In genomic region chr2:143177081-143177786, GRCh38 we compare ENCODE assay signal across 8 cellular contexts. TPM values are rescaled to one million over a fixed set of nuclear protein-coding genes. Genes with fewer than 3 reads are reported as not detected.
DNase-seq lines count a peak whose midpoint lies in the region; ATAC-seq and TF ChIP-seq lines count a peak whose summit lies in the region.

No MANE protein-coding gene starts in this region.

- no peaks in the 10 kb centered on the region for H3K27me3 ChIP-seq in MM.1S (replicated peaks; ENCODE audit: insufficient read depth, low read length)

- peak; percentile 50 for DNase-seq in MM.1S
- peak; percentile 13 to 30 for DNase-seq in memory B cell (ENCODE audit: low spot score in 2 of 2)
- DNase-seq in NK-92 treated with Interleukin-12 subunit alpha and Interleukin-12 subunit beta, amount 100 ng/mL, for 24 hours (lab: John Stamatoyannopoulos, UW) = no peak
- DNase-seq in activated effector memory CD4-positive, alpha-beta T cell treated with Interleukin-2 at 50 U/mL for 16 hours = no peak
- DNase-seq in MV-4-11 (lab: John Stamatoyannopoulos, UW) = no peak
- DNase-seq in progenitor cell of endocrine pancreas (ENCODE audit: low spot score, unreplicated experiment) = no peak

- H3K36me3 Mint-ChIP-seq in memory B cell = peaks cover 21% of the 10 kb centered on the region
- H3K36me3 Mint-ChIP-seq in progenitor cell of endocrine pancreas (ENCODE audit: insufficient read depth) = peaks cover 3% of the 10 kb centered on the region

- no peaks in the 10 kb centered on the region for H3F3A ChIP-seq in MM.1S (ENCODE audit: insufficient read depth, low read length)

- ATAC-seq in GM18519 (IDR thresholded peaks at IDR 0.05; ENCODE audit: low FRiP score, unreplicated experiment) (peak; percentile 98), GM21723 (IDR thresholded peaks at IDR 0.05; ENCODE audit: unreplicated experiment) (peak; percentile 95), memory B cell (ENCODE audit: low read depth) (peak; percentile 93)

- peak overlapping the region; percentile 83 for H3K4me3 Mint-ChIP-seq in memory B cell
- no peak overlapping the region for H3K4me3 Mint-ChIP-seq in progenitor cell of endocrine pancreas (ENCODE audit: low read depth)

- no peaks in the 10 kb centered on the region for H4K20me1 ChIP-seq in MM.1S (ENCODE audit: insufficient read depth, low read length)

- H3K9me3 ChIP-seq in MM.1S (replicated peaks; ENCODE audit: insufficient read depth, low read length) = no peaks in the 10 kb centered on the region

- no peaks in the 10 kb centered on the region for H3K79me2 ChIP-seq in MM.1S (ENCODE audit: low read length)

- peak overlapping the region; percentile 67 for H3K4me2 ChIP-seq in MM.1S (ENCODE audit: low read depth, low read length)

- H3K9me3 Mint-ChIP-seq in memory B cell (no peaks in the 10 kb centered on the region), progenitor cell of endocrine pancreas (ENCODE audit: low read depth) (peaks cover 8% of the 10 kb centered on the region)

- no peaks in the 10 kb centered on the region for H3K36me3 ChIP-seq in MM.1S (replicated peaks; ENCODE audit: insufficient read depth, low read length)

- H3K27ac ChIP-seq in MM.1S (ENCODE audit: low read length) = peak overlapping the region; percentile 45; the same call in 1 of the 2 replicates

- H3K27ac Mint-ChIP-seq in memory B cell (peak overlapping the region; percentile 98), progenitor cell of endocrine pancreas (no peak overlapping the region)

- H3K9ac ChIP-seq in MM.1S (ENCODE audit: low read length) = peak overlapping the region; percentile 37; the same call in 1 of the 2 replicates

- H3K9me2 ChIP-seq in MM.1S (replicated peaks; ENCODE audit: insufficient read depth, low read length) = no peaks in the 10 kb centered on the region

- H3K4me1 ChIP-seq in MM.1S (ENCODE audit: low read length) = no peaks in the 10 kb centered on the region

- H3K27me3 Mint-ChIP-seq in memory B cell (no peaks in the 10 kb centered on the region), progenitor cell of endocrine pancreas (no peaks in the 10 kb centered on the region)

- peak overlapping the region; percentile 53 for H2AFZ ChIP-seq in MM.1S (ENCODE audit: low read length)

- TF ChIP-seq CTCF in MM.1S (IDR thresholded peaks at IDR 0.05; ENCODE audit: low read length) = no peak
- TF ChIP-seq CTCF in progenitor cell of endocrine pancreas (IDR thresholded peaks at IDR 0.05; ENCODE audit: unreplicated experiment) = no peak

- H3K4me1 Mint-ChIP-seq in memory B cell = peaks cover 35% of the 10 kb centered on the region
- no peaks in the 10 kb centered on the region for H3K4me1 Mint-ChIP-seq in progenitor cell of endocrine pancreas (ENCODE audit: low read depth)

- peak overlapping the region; percentile 52 for H3K4me3 ChIP-seq in MM.1S (ENCODE audit: low read length)

RNA-seq across cellular contexts. Expression of gene ARHGAP15, which starts 48.0 kb away (rescaled TPM):
- total RNA-seq in progenitor cell of endocrine pancreas = not detected in 2 replicates

Comparison
In these comparisons a context has a peak if more than half of its experiments do, and no peak if none do; other contexts are left out.
1. DNase-seq: peak in MM.1S (single experiment) and memory B cell (2 of 2); none in NK-92 treated with Interleukin-12 subunit alpha and Interleukin-12 subunit beta, amount 100 ng/mL, for 24 hours (single experiment), activated effector memory CD4-positive, alpha-beta T cell treated with Interleukin-2 at 50 U/mL for 16 hours (single experiment), MV-4-11 (single experiment) and progenitor cell of endocrine pancreas (single experiment).
2. Peak in every context shown above with its lines, with median percentiles within 50 percentile points of each other: ATAC-seq.